Comparison of ENCODE assay signal across 1 cellular context in the genomic region with DNA sequence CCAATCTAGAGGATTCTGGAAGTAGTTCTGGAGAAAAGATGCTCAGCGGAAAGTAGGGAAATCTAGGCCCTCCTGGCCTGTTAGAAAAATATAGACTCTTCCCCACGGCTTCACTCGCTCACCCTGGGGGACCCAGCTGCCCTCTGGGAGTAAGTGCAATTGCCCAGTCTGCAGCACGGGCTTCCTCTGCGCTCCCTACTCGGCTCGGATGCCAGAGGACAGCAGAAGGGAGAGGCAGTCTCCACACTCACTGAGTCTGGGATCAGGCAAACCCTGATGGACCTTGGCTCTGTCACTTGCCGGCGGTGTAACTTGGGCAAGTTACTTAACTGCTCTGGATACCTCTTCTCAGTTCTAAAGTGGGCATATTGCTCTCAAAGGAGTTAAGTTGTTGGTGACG.
TF ChIP-seq lines count a peak whose summit lies in the region.

No MANE protein-coding gene starts in this region.

TF ChIP-seq in IMR-90, 13 proteins besides CTCF, POLR2A, EP300 and RAD21:
- TF ChIP-seq MXI1 (IDR thresholded peaks at IDR 0.05; ENCODE audit: borderline replicate concordance, low read depth, low read length) (no peak), RFX5 (IDR thresholded peaks at IDR 0.05; ENCODE audit: low read depth, low read length) (no peak), RCOR1 (IDR thresholded peaks at IDR 0.05; ENCODE audit: insufficient replicate concordance, low read length) (no peak), NFE2L2 (IDR thresholded peaks at IDR 0.05; ENCODE audit: low read depth, low read length) (no peak), BHLHE40 (IDR thresholded peaks at IDR 0.05; ENCODE audit: low read depth, low read length) (no peak), MAZ (IDR thresholded peaks at IDR 0.05; ENCODE audit: borderline replicate concordance, low read depth, low read length) (no peak)
- TF ChIP-seq, protein P1, sequence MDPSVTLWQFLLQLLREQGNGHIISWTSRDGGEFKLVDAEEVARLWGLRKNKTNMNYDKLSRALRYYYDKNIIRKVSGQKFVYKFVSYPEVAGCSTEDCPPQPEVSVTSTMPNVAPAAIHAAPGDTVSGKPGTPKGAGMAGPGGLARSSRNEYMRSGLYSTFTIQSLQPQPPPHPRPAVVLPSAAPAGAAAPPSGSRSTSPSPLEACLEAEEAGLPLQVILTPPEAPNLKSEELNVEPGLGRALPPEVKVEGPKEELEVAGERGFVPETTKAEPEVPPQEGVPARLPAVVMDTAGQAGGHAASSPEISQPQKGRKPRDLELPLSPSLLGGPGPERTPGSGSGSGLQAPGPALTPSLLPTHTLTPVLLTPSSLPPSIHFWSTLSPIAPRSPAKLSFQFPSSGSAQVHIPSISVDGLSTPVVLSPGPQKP (IDR thresholded peaks at IDR 0.05; ENCODE audit: borderline replicate concordance, low read depth, low read length) = no peak
